In the genomic region with DNA sequence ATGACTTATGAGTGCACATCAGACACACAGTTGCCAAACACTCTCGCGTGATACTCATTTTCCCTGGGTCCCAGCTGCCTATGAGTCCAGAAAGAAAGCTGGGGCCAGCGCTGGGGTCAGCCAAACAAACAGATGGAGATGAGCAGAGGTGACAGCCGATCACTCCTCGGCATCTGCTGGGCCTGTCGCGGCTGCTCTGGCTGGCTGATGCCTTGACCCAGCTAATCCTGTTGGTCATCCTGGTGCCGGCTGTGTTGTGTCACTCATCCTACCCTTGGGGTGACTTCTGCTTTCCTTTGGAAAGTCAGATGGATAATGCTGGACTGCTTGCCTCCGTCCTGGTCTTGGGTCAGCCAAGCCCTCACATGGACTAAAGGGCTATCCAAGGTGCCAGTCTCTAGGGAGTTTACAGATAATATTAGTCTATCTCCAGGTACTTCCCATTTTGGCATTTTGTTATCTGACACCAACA, we compare ENCODE assay signal across 20 cellular contexts.
DNase-seq lines count a peak whose midpoint lies in the region; ATAC-seq and TF ChIP-seq lines count a peak whose summit lies in the region.
"Had no signal": no experiment of that assay in that cellular context is flagged by ENCODE, and none has a peak within 500 bp of the region (broad histone marks: within the 10 kb centered on the region; RNA-seq: fewer than 3 reads in every experiment).

No MANE protein-coding gene starts in this region.

- TF ChIP-seq CTCF in H9 (conservative IDR thresholded peaks at IDR 0.05) (no peak), WTC11 (IDR thresholded peaks at IDR 0.05) (no peak), psoas muscle (IDR thresholded peaks at IDR 0.05) (no peak)

- no CpG with 5 or more reads among the region's 9 CpGs for WGBS in H9 (ENCODE audit: extremely low coverage, insufficient read length, low lambda C conversion rate)
- WGBS in psoas muscle, 3 donors, result 9 to 15% (median 10%) methylated on average over 9 of the region's 9 CpGs
- no CpG with 5 or more reads among the region's 9 CpGs for WGBS in neuronal stem cell (ENCODE audit: extremely low coverage in 2 of 2, insufficient read length in 2 of 2, insufficient replicate concordance in 1 of 2), 2 donors

- H3K27me3 Mint-ChIP-seq in H9 (ENCODE audit: low read depth) (no peaks in the 10 kb centered on the region; the same call in 1 of the 2 replicates), WTC11 (ENCODE audit: low read depth) (no peaks in the 10 kb centered on the region; the same call in 1 of the 2 replicates)
- no peaks in the 10 kb centered on the region for H3K27me3 Mint-ChIP-seq in activated T-helper 17 cell treated with anti-CD3 and anti-CD28 coated beads, Interleukin-2, amount 50 U/mL, for 72 hours
- H3K27me3 Mint-ChIP-seq: activated CD8-positive, alpha-beta memory T cell treated with anti-CD3 and anti-CD28 coated beads, Interleukin-2, amount 10 ng/mL, durations not matched to agents 7 days and 5 days; stimulated activated naive B cell treated with anti-CD40 and anti-IgM and Interleukin-4, amounts not matched to agents 10 μg/mL and 1 μg/mL and 100 μg/mL, for 72 hours; T-helper 17 cell had no signal

- no peaks in the 10 kb centered on the region for H3K23me2 ChIP-seq in H9 (ENCODE audit: insufficient read length, low read depth, low read length, poor library complexity, severe bottlenecking)

- H3K36me3 ChIP-seq in psoas muscle (ENCODE audit: insufficient read depth in 1 of 2, low read depth in 1 of 2), result no peaks in the 10 kb centered on the region
- H3K36me3 ChIP-seq in neuronal stem cell (replicated peaks in 1 of 2; ENCODE audit: control insufficient read depth in 2 of 2, insufficient read depth in 2 of 2, low read length in 2 of 2), result no peaks in the 10 kb centered on the region
- H3K36me3 ChIP-seq: ascending aorta, HAP-1 had no signal

- POLR2A ChIA-PET in WTC11 (lab: Charles Lee), result no interaction called here

- no peaks in the 10 kb centered on the region for H3K9me3 ChIP-seq in H9 (ENCODE audit: control insufficient read depth, low read depth, low read length)
- H3K9me3 ChIP-seq in psoas muscle, result no peaks in the 10 kb centered on the region
- H3K9me3 ChIP-seq in neuronal stem cell (replicated peaks in 1 of 2; ENCODE audit: control insufficient read depth in 2 of 2, insufficient read depth in 1 of 2, low read depth in 1 of 2, low read length in 2 of 2), result no peaks in the 10 kb centered on the region
- H3K9me3 ChIP-seq: ascending aorta, HAP-1 had no signal

- CTCF ChIA-PET in WTC11 (lab: Charles Lee), result interaction anchor here (1.0 to 1.1 kb wide), 2 partner anchors 12 to 222 kb away, joined by 3 read pairs; no protein-coding TSS in a partner anchor

- H2BK20ac ChIP-seq in H9 (ENCODE audit: low read depth, low read length, poor library complexity, severe bottlenecking), result no peak overlapping the region

- H2BK120ac ChIP-seq in H9 (ENCODE audit: low read depth, low read length, poor library complexity, severe bottlenecking) (no peak overlapping the region), neuronal stem cell (ENCODE audit: low read depth, low read length) (no peak overlapping the region)

- H3K9ac ChIP-seq in H9 (ENCODE audit: extremely low read depth, insufficient read length, low read length) (no peak overlapping the region), neuronal stem cell (ENCODE audit: low read depth, low read length, poor library complexity) (no peak overlapping the region)

- no peak overlapping the region for H2AK5ac ChIP-seq in H9 (ENCODE audit: insufficient read length, low read length)
- no peak overlapping the region for H2AK5ac ChIP-seq in neuronal stem cell (ENCODE audit: low read depth, low read length)

- no peak overlapping the region for H3K18ac ChIP-seq in H9 (ENCODE audit: insufficient read length, low read depth, low read length)
- no peak overlapping the region for H3K18ac ChIP-seq in neuronal stem cell (ENCODE audit: low read length)

- H3K4me1 ChIP-seq in H9 (ENCODE audit: insufficient read depth, low read length) (peaks cover 15% of the 10 kb centered on the region; the same call in 1 of the 2 replicates), psoas muscle (peaks cover 50% of the 10 kb centered on the region), neuronal stem cell (ENCODE audit: control insufficient read depth in 2 of 2, insufficient read depth in 1 of 2, low read depth in 1 of 2, low read length in 2 of 2) (peaks cover 13 to 20% of the 10 kb centered on the region in 2 donors)

- H4K5ac ChIP-seq in H9 (ENCODE audit: insufficient read length, low read depth, low read length), result no peak overlapping the region

- H3K14ac ChIP-seq in H9 (ENCODE audit: insufficient read depth, low read length) (0 out of 2 replicates have a peak overlapping the region, but pooled peaks have one; percentile 28), neuronal stem cell (ENCODE audit: low read length) (no peak overlapping the region)

- H2AFZ ChIP-seq in H9 (ENCODE audit: low read length), result no peak overlapping the region
- H2AFZ ChIP-seq in neuronal stem cell (ENCODE audit: low read length), result no peak overlapping the region

- H3K27ac ChIP-seq in H9 (ENCODE audit: insufficient read length, low read depth, low read length) (no peak overlapping the region), psoas muscle (peak overlapping the region; percentile 84), neuronal stem cell (replicated peaks; ENCODE audit: low read length) (no peak overlapping the region)
- H3K27ac ChIP-seq: ascending aorta had no signal

- H3K4me2 ChIP-seq in H9 (ENCODE audit: insufficient read depth, insufficient read length, low read length) (no peak overlapping the region), neuronal stem cell (ENCODE audit: insufficient read depth, low read length, poor library complexity, severe bottlenecking) (no peak overlapping the region)

- no peaks in the 10 kb centered on the region for H3K27me3 ChIP-seq in H9 (ENCODE audit: insufficient read depth, low read length)
- no peaks in the 10 kb centered on the region for H3K27me3 ChIP-seq in psoas muscle (ENCODE audit: insufficient read depth in 3 of 3, low read length in 2 of 3)
- no peaks in the 10 kb centered on the region for H3K27me3 ChIP-seq in neuronal stem cell (ENCODE audit: control insufficient read depth in 3 of 3, insufficient read depth in 3 of 3, low read depth in 1 of 3, low read length in 3 of 3)
- H3K27me3 ChIP-seq: ascending aorta had no signal

- no peak overlapping the region for H2BK5ac ChIP-seq in H9 (ENCODE audit: insufficient read length, low read length)
- no peak overlapping the region for H2BK5ac ChIP-seq in neuronal stem cell (ENCODE audit: low read length)

- H3K27ac Mint-ChIP-seq in H9 (peak overlapping the region in 2 of 3 experiments; percentile 24 to 92; a peak in 2 of 7 replicates), WTC11 (no peak overlapping the region)
- no peak overlapping the region for H3K27ac Mint-ChIP-seq in activated T-helper 17 cell treated with anti-CD3 and anti-CD28 coated beads, Interleukin-2, amount 50 U/mL, for 72 hours
- H3K27ac Mint-ChIP-seq: activated CD8-positive, alpha-beta memory T cell treated with anti-CD3 and anti-CD28 coated beads, Interleukin-2, amount 10 ng/mL, durations not matched to agents 7 days and 5 days; stimulated activated naive B cell treated with anti-CD40 and anti-IgM and Interleukin-4, amounts not matched to agents 10 μg/mL and 1 μg/mL and 100 μg/mL, for 72 hours; T-helper 17 cell had no signal

- H3K4me3 Mint-ChIP-seq in H9 (no peak overlapping the region), WTC11 (no peak overlapping the region)
- no peak overlapping the region for H3K4me3 Mint-ChIP-seq in activated T-helper 17 cell treated with anti-CD3 and anti-CD28 coated beads, Interleukin-2, amount 50 U/mL, for 72 hours
- H3K4me3 Mint-ChIP-seq: activated CD8-positive, alpha-beta memory T cell treated with anti-CD3 and anti-CD28 coated beads, Interleukin-2, amount 10 ng/mL, durations not matched to agents 7 days and 5 days; stimulated activated naive B cell treated with anti-CD40 and anti-IgM and Interleukin-4, amounts not matched to agents 10 μg/mL and 1 μg/mL and 100 μg/mL, for 72 hours; T-helper 17 cell had no signal

- H4K20me1 ChIP-seq in H9 (ENCODE audit: control insufficient read depth, insufficient read depth, insufficient read length), result no peaks in the 10 kb centered on the region

- H3K56ac ChIP-seq in H9 (ENCODE audit: insufficient read length, low read depth, low read length), result no peak overlapping the region

- DNase-seq in H9, result no peak
- DNase-seq in WTC11 (ENCODE audit: low spot score), result no peak
- DNase-seq in left ventricle myocardium superior, result peak; percentile 59
- peak; percentile 72 to 94 for DNase-seq in psoas muscle
- no peak for DNase-seq in stimulated activated naive CD4-positive, alpha-beta T cell (lab: John Stamatoyannopoulos, UW)
- DNase-seq in DMS79 (lab: John Stamatoyannopoulos, UW), result no peak
- DNase-seq in neuronal stem cell (ENCODE audit: low spot score), result no peak
- DNase-seq: activated CD4-positive, CD25-positive, alpha-beta regulatory T cell treated with anti-CD3 and anti-CD28 coated beads, Interleukin-2, amount 50 U/mL, for 72 hours; activated CD8-positive, alpha-beta memory T cell treated with anti-CD3 and anti-CD28 coated beads, Interleukin-2, amount 10 ng/mL, durations not matched to agents 7 days and 5 days; activated gamma-delta T cell; cortex of kidney; mammary epithelial cell; nucleus accumbens; stimulated activated naive B cell treated with anti-CD40 and anti-IgM and Interleukin-4, amounts not matched to agents 10 μg/mL and 1 μg/mL and 100 μg/mL, for 72 hours; T-helper 17 cell had no signal

- ATAC-seq in WTC11, result peak; percentile 36; the same call in 1 of the 2 replicates
- peak; percentile 63 for ATAC-seq in left ventricle myocardium superior
- ATAC-seq in psoas muscle, result peak; percentile 96 to 97 (median 96)
- no peak for ATAC-seq in activated T-helper 17 cell treated with anti-CD3 and anti-CD28 coated beads, Interleukin-2, amount 50 U/mL, for 72 hours (replicated peaks)
- ATAC-seq: activated CD8-positive, alpha-beta memory T cell treated with anti-CD3 and anti-CD28 coated beads, Interleukin-2, amount 10 ng/mL, durations not matched to agents 7 days and 5 days; GM12878; HepG2; stimulated activated naive B cell treated with anti-CD40 and anti-IgM and Interleukin-4, amounts not matched to agents 10 μg/mL and 1 μg/mL and 100 μg/mL, for 72 hours; T-helper 17 cell had no signal

- no peak overlapping the region for H4K8ac ChIP-seq in H9 (replicated peaks; ENCODE audit: insufficient read length, low read depth, low read length)
- no peak overlapping the region for H4K8ac ChIP-seq in neuronal stem cell (ENCODE audit: low read depth, low read length)

- H3K4me3 ChIP-seq in psoas muscle (no peak overlapping the region), neuronal stem cell (ENCODE audit: low read length in 2 of 2) (peak overlapping the region in 1 of 2 donors; percentile 19)
- H3K4me3 ChIP-seq: ascending aorta, GM12878, HAP-1 had no signal

- no peak overlapping the region for H3T11ph ChIP-seq in H9 (ENCODE audit: low read length)

- H3K4me1 Mint-ChIP-seq in H9 (peaks cover 40 to 48% of the 10 kb centered on the region in 2 experiments), WTC11 (peaks cover 44% of the 10 kb centered on the region)
- no peaks in the 10 kb centered on the region for H3K4me1 Mint-ChIP-seq in activated T-helper 17 cell treated with anti-CD3 and anti-CD28 coated beads, Interleukin-2, amount 50 U/mL, for 72 hours
- H3K4me1 Mint-ChIP-seq: activated CD8-positive, alpha-beta memory T cell treated with anti-CD3 and anti-CD28 coated beads, Interleukin-2, amount 10 ng/mL, durations not matched to agents 7 days and 5 days; stimulated activated naive B cell treated with anti-CD40 and anti-IgM and Interleukin-4, amounts not matched to agents 10 μg/mL and 1 μg/mL and 100 μg/mL, for 72 hours; T-helper 17 cell had no signal

- H3K4ac ChIP-seq in H9 (ENCODE audit: low read depth, low read length) (no peak overlapping the region), neuronal stem cell (ENCODE audit: low read length) (no peak overlapping the region)

- H4K91ac ChIP-seq in H9 (ENCODE audit: insufficient read length, low read depth, low read length) (no peak overlapping the region), neuronal stem cell (ENCODE audit: low read depth, low read length, poor library complexity) (no peak overlapping the region)

- H3K9me3 Mint-ChIP-seq in H9 (peaks cover 2 to 3% of the 10 kb centered on the region in 2 experiments; a peak in 3 of 5 replicates), WTC11 (peaks cover 4% of the 10 kb centered on the region)
- H3K9me3 Mint-ChIP-seq in activated T-helper 17 cell treated with anti-CD3 and anti-CD28 coated beads, Interleukin-2, amount 50 U/mL, for 72 hours, result peaks cover 7% of the 10 kb centered on the region

- intact Hi-C loops in left ventricle myocardium superior (cut with micrococcal nuclease), result no loop called here
- intact Hi-C loops in psoas muscle (cut with DNase I), result loop anchor here in 1 of 2 donors (5.0 to 10.0 kb wide), 3 partner anchors 108 to 225 kb away; a partner anchor contains a TSS

- no peaks in the 10 kb centered on the region for H3K79me2 ChIP-seq in H9 (ENCODE audit: insufficient read depth, low read length)

- H2BK15ac ChIP-seq in H9 (ENCODE audit: low read depth, low read length), result no peak overlapping the region
- no peak overlapping the region for H2BK15ac ChIP-seq in neuronal stem cell (ENCODE audit: low read length)

- no peak overlapping the region for H3K23ac ChIP-seq in H9 (ENCODE audit: insufficient read length, low read depth, low read length)
- H3K23ac ChIP-seq in neuronal stem cell (ENCODE audit: low read depth, low read length, poor library complexity), result no peak overlapping the region

- no peaks in the 10 kb centered on the region for H3K79me1 ChIP-seq in H9 (ENCODE audit: insufficient read depth, low read depth, low read length, poor library complexity, severe bottlenecking)
- H3K79me1 ChIP-seq in neuronal stem cell (ENCODE audit: low read depth, low read length), result no peaks in the 10 kb centered on the region

- no peaks in the 10 kb centered on the region; a peak in 1 of 7 replicates for H3K36me3 Mint-ChIP-seq in H9 (ENCODE audit: insufficient read depth in 1 of 3, low read depth in 3 of 3)
- H3K36me3 Mint-ChIP-seq in WTC11, result no peaks in the 10 kb centered on the region
- H3K36me3 Mint-ChIP-seq in activated T-helper 17 cell treated with anti-CD3 and anti-CD28 coated beads, Interleukin-2, amount 50 U/mL, for 72 hours (ENCODE audit: low read depth), result no peaks in the 10 kb centered on the region
- H3K36me3 Mint-ChIP-seq: activated CD8-positive, alpha-beta memory T cell treated with anti-CD3 and anti-CD28 coated beads, Interleukin-2, amount 10 ng/mL, durations not matched to agents 7 days and 5 days; stimulated activated naive B cell treated with anti-CD40 and anti-IgM and Interleukin-4, amounts not matched to agents 10 μg/mL and 1 μg/mL and 100 μg/mL, for 72 hours had no signal

- H2BK12ac ChIP-seq in H9 (ENCODE audit: insufficient read length, low read depth, low read length) (no peak overlapping the region), neuronal stem cell (ENCODE audit: low read length) (no peak overlapping the region)

Comparison
In these comparisons a context has a peak if more than half of its experiments do, and no peak if none do; other contexts are left out.
1. DNase-seq: peak in left ventricle myocardium superior (single experiment) and psoas muscle (2 of 2); none in H9 (single experiment), WTC11 (single experiment), stimulated activated naive CD4-positive, alpha-beta T cell (0 of 6), DMS79 (single experiment) and neuronal stem cell (single experiment).
2. H3K27ac Mint-ChIP-seq: peak in H9 (2 of 3); none in WTC11 (single experiment) and activated T-helper 17 cell treated with anti-CD3 and anti-CD28 coated beads, Interleukin-2, amount 50 U/mL, for 72 hours (single experiment).